In genomic region chr13:54536112-54536511, GRCh38 we compare ENCODE assay signal across 15 cellular contexts.
DNase-seq lines count a peak whose midpoint lies in the region; ATAC-seq and TF ChIP-seq lines count a peak whose summit lies in the region.
"Had no signal": no experiment of that assay in that cellular context is flagged by ENCODE, and none has a peak within 500 bp of the region (broad histone marks: within the 10 kb centered on the region; RNA-seq: fewer than 3 reads in every experiment).

No MANE protein-coding gene starts in this region.

- ATAC-seq in SK-N-SH treated with all-trans-retinoic acid at 6 μM for 48 hours: no peak

- no peaks in the 10 kb centered on the region for H3K36me3 Mint-ChIP-seq in type B pancreatic cell

- H3K4me1 ChIP-seq in SK-N-SH (ENCODE audit: control insufficient read depth in 1 of 2, insufficient read depth in 2 of 2, low read depth in 1 of 2, low read length in 1 of 2) (no peaks in the 10 kb centered on the region), hepatocyte (ENCODE audit: insufficient read depth) (no peaks in the 10 kb centered on the region), osteoblast (ENCODE audit: insufficient read depth, low read length) (no peaks in the 10 kb centered on the region)
- H3K4me1 ChIP-seq: vagina had no signal

- H2AFZ ChIP-seq in SK-N-SH (ENCODE audit: low read depth) (no peak overlapping the region), hepatocyte (no peak overlapping the region), osteoblast (ENCODE audit: low read length) (no peak overlapping the region)

- H4K20me1 ChIP-seq in SK-N-SH (ENCODE audit: insufficient read depth) (no peaks in the 10 kb centered on the region), hepatocyte (ENCODE audit: insufficient read depth, poor library complexity, severe bottlenecking) (no peaks in the 10 kb centered on the region), osteoblast (ENCODE audit: insufficient read depth, low read length) (no peaks in the 10 kb centered on the region)

- no peaks in the 10 kb centered on the region for H3K79me2 ChIP-seq in SK-N-SH (ENCODE audit: insufficient read depth)
- H3K79me2 ChIP-seq in hepatocyte: no peaks in the 10 kb centered on the region
- H3K79me2 ChIP-seq in osteoblast (ENCODE audit: insufficient read depth, low read length): no peaks in the 10 kb centered on the region

- H3K4me1 Mint-ChIP-seq in type B pancreatic cell (ENCODE audit: unreplicated experiment): no peaks in the 10 kb centered on the region

- POLR2A ChIA-PET in SK-N-SH (lab: Yijun Ruan, JAX): no interaction called here

- H3K9me3 ChIP-seq in SK-N-SH: no peaks in the 10 kb centered on the region
- no peaks in the 10 kb centered on the region for H3K9me3 ChIP-seq in hepatocyte (ENCODE audit: low read depth)
- H3K9me3 ChIP-seq in osteoblast (ENCODE audit: low read depth, low read length): no peaks in the 10 kb centered on the region
- H3K9me3 ChIP-seq: vagina had no signal

- no peaks in the 10 kb centered on the region for H3K9me3 Mint-ChIP-seq in type B pancreatic cell

- H3K27me3 Mint-ChIP-seq in type B pancreatic cell: no peaks in the 10 kb centered on the region

- TF ChIP-seq EP300 in SK-N-SH (IDR thresholded peaks at IDR 0.05; ENCODE audit: borderline replicate concordance in 1 of 2, low read depth in 1 of 2, low read length in 1 of 2): no peak

- no peak overlapping the region for H3K9ac ChIP-seq in SK-N-SH

- CTCF ChIA-PET in SK-N-SH (lab: Yijun Ruan, JAX): no interaction called here

- DNase-seq in SK-N-SH: peak; percentile 1
- DNase-seq in NCI-H82 treated with DMSO at 0.1 percent for 48 hours (lab: John Stamatoyannopoulos, UW; ENCODE audit: unreplicated experiment): peak; percentile 27
- peak; percentile 31 for DNase-seq in hepatocyte (ENCODE audit: low spot score)
- no peak for DNase-seq in type B pancreatic cell (ENCODE audit: extremely low spot score, unreplicated experiment)
- no peak for DNase-seq in NK-92 treated with Interleukin-12 subunit alpha and Interleukin-12 subunit beta, amount 100 ng/mL, for 24 hours (lab: John Stamatoyannopoulos, UW)
- no peak for DNase-seq in retina
- no peak for DNase-seq in osteoblast (ENCODE audit: insufficient read length, low spot score, missing footprints)
- DNase-seq: activated CD8-positive, alpha-beta memory T cell treated with anti-CD3 and anti-CD28 coated beads for 24 hours; activated naive CD4-positive, alpha-beta T cell treated with anti-CD3 and anti-CD28 coated beads, Interleukin-2, amount 50 U/mL, for 16 hours; cerebellar nuclear complex; stimulated activated CD4-positive, alpha-beta T cell treated with anti-CD3 and anti-CD28 coated beads, Interleukin-15, amount 100 ng/mL, for 24 hours; T1000 had no signal

- H3F3A ChIP-seq in SK-N-SH (replicated peaks; ENCODE audit: insufficient read depth): no peaks in the 10 kb centered on the region

- WGBS in SK-N-SH (ENCODE audit: low lambda C conversion rate): 2% methylated on average over 3 of the region's 3 CpGs
- 71% methylated on average over 3 of the region's 3 CpGs for WGBS in hepatocyte (ENCODE audit: low lambda C conversion rate, missing lambda C conversion rate)

- H3K27me3 ChIP-seq in SK-N-SH (ENCODE audit: insufficient read depth): no peaks in the 10 kb centered on the region
- no peaks in the 10 kb centered on the region for H3K27me3 ChIP-seq in hepatocyte
- H3K27me3 ChIP-seq in osteoblast (ENCODE audit: insufficient read depth, low read length): no peaks in the 10 kb centered on the region
- H3K27me3 ChIP-seq: vagina had no signal

- no peaks in the 10 kb centered on the region for H3K36me3 ChIP-seq in SK-N-SH (replicated peaks in 1 of 2; ENCODE audit: control insufficient read depth in 1 of 2, insufficient read depth in 2 of 2, low read length in 1 of 2)
- no peaks in the 10 kb centered on the region for H3K36me3 ChIP-seq in hepatocyte (replicated peaks; ENCODE audit: insufficient read depth, low read depth)
- H3K36me3 ChIP-seq in osteoblast (ENCODE audit: insufficient read depth, low read length): no peaks in the 10 kb centered on the region
- H3K36me3 ChIP-seq: vagina had no signal

- H3K4me2 ChIP-seq in SK-N-SH (no peak overlapping the region), hepatocyte (no peak overlapping the region), osteoblast (ENCODE audit: insufficient read depth, low read length) (no peak overlapping the region)

- no peaks in the 10 kb centered on the region for H3K9me2 ChIP-seq in SK-N-SH
- H3K9me2 ChIP-seq in hepatocyte (replicated peaks; ENCODE audit: insufficient read depth): no peaks in the 10 kb centered on the region

- TF ChIP-seq CTCF in SK-N-SH (IDR thresholded peaks at IDR 0.05): peak; percentile 43
- peak; percentile 47 for TF ChIP-seq CTCF in hepatocyte (IDR thresholded peaks at IDR 0.05; ENCODE audit: poor library complexity)
- peak; percentile 35 for TF ChIP-seq CTCF in type B pancreatic cell (conservative IDR thresholded peaks at IDR 0.05)
- TF ChIP-seq CTCF in osteoblast (IDR thresholded peaks at IDR 0.05; ENCODE audit: extremely low read depth, low read depth, low read length): no peak

- H3K4me3 Mint-ChIP-seq in type B pancreatic cell: no peak overlapping the region

- H3K27ac ChIP-seq in SK-N-SH (ENCODE audit: low read depth in 2 of 2, low read length in 1 of 2) (no peak overlapping the region), hepatocyte (no peak overlapping the region), osteoblast (ENCODE audit: low read depth, low read length) (no peak overlapping the region)
- H3K27ac ChIP-seq: HL-60, vagina had no signal

- H3K4me3 ChIP-seq in SK-N-SH (ENCODE audit: low read depth in 2 of 2, low read length in 1 of 2) (peak overlapping the region in 1 of 2 experiments; percentile 6; a peak in 1 of 4 replicates), hepatocyte (no peak overlapping the region), osteoblast (ENCODE audit: insufficient read depth, low read length) (no peak overlapping the region)
- H3K4me3 ChIP-seq: vagina had no signal

- TF ChIP-seq RAD21 in SK-N-SH (IDR thresholded peaks at IDR 0.05; ENCODE audit: low read length): no peak

- no peak overlapping the region for H3K27ac Mint-ChIP-seq in type B pancreatic cell

TF ChIP-seq in SK-N-SH, 30 proteins besides CTCF, POLR2A, EP300 and RAD21:
- TF ChIP-seq POLR2AphosphoS5 (IDR thresholded peaks at IDR 0.05; ENCODE audit: low read depth, low read length) (no peak), ELF1 (IDR thresholded peaks at IDR 0.05) (no peak), MEF2A (IDR thresholded peaks at IDR 0.05; ENCODE audit: borderline replicate concordance, low read depth) (no peak), EZH2phosphoT487 (IDR thresholded peaks at IDR 0.05; ENCODE audit: borderline replicate concordance, low read depth) (no peak), RCOR1 (IDR thresholded peaks at IDR 0.05; ENCODE audit: low read length) (no peak), ZBTB33 (IDR thresholded peaks at IDR 0.05; ENCODE audit: borderline replicate concordance, low read depth) (no peak), RFX5 (IDR thresholded peaks at IDR 0.05; ENCODE audit: low read length) (no peak), JUND (IDR thresholded peaks at IDR 0.05) (no peak), RXRA (IDR thresholded peaks at IDR 0.05; ENCODE audit: borderline replicate concordance, low read depth) (no peak), FOXM1 (IDR thresholded peaks at IDR 0.05; ENCODE audit: low read depth) (no peak), TAF1 (IDR thresholded peaks at IDR 0.05; ENCODE audit: borderline replicate concordance, low read depth, low read length) (no peak)

TF ChIP-seq in SK-N-SH treated with all-trans-retinoic acid at 6 μM for 48 hours, 23 proteins besides CTCF, POLR2A, EP300 and RAD21 (continues in another document):
- no peak for TF ChIP-seq ZFP3 (CRISPR knock-in tag; IDR thresholded peaks at IDR 0.05)
- TF ChIP-seq ZNF8 (CRISPR knock-in tag; IDR thresholded peaks at IDR 0.05): no peak
- no peak for TF ChIP-seq RARB (CRISPR knock-in tag; IDR thresholded peaks at IDR 0.05)
- no peak for TF ChIP-seq TSHZ2 (CRISPR knock-in tag; IDR thresholded peaks at IDR 0.05)
- TF ChIP-seq ISL1 (CRISPR knock-in tag; IDR thresholded peaks at IDR 0.05): no peak
- TF ChIP-seq POU6F1 (CRISPR knock-in tag; IDR thresholded peaks at IDR 0.05; ENCODE audit: borderline replicate concordance, low read depth): no peak

Comparison
In these comparisons a context has a peak if more than half of its experiments do, and no peak if none do; other contexts are left out.
1. DNase-seq: peak in SK-N-SH (single experiment), NCI-H82 treated with DMSO at 0.1 percent for 48 hours (single experiment) and hepatocyte (single experiment); none in type B pancreatic cell (single experiment), NK-92 treated with Interleukin-12 subunit alpha and Interleukin-12 subunit beta, amount 100 ng/mL, for 24 hours (single experiment), retina (single experiment) and osteoblast (single experiment).